In the genomic region with DNA sequence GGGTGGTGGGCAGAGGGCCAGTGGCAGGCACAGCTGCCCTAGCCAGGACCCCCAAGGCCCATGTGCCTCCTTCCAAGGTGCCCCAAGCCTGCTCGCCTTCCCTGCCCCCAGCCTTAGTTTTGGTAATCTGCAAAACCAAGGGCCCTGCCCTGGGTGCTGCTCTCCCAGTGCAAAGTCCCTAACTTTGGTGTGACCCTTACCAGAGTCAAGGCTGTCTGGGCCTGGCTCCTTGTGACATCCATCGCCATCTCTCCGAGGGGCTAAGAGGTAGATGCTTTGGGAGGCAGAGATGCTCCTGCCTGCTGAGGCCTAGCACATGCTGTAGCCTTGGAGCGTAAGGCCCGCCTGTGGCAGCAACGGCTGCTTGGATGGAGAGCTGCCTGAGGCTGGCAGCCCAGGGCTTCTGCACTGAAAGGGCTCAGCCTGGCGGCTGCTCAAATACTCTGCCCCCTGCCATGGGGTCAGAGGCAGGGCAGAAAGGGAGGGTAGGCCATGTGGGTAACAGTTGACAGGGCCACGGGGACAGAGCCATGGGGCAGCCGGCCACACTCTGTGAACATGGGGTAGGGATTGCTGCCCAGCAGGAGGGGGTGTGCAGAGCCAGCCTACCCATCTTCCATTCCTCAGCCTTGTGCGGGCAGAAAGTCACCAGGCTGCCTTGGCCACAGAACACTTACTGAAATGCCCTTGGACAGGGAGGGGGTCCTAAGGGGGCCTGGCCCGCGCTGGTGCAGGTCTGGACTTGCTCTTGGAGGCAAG, we compare ENCODE assay signal across 18 cellular contexts. TPM values are rescaled to one million over a fixed set of nuclear protein-coding genes. Genes with fewer than 3 reads are reported as not detected.
DNase-seq lines count a peak whose midpoint lies in the region; ATAC-seq and TF ChIP-seq lines count a peak whose summit lies in the region.
"Had no signal": no experiment of that assay in that cellular context is flagged by ENCODE, and none has a peak within 500 bp of the region (broad histone marks: within the 10 kb centered on the region; RNA-seq: fewer than 3 reads in every experiment).

No MANE protein-coding gene starts in this region.

- TF ChIP-seq CTCF in right lobe of liver (IDR thresholded peaks at IDR 0.05) (no peak), GM23338 (conservative IDR thresholded peaks at IDR 0.05; ENCODE audit: low read depth in 2 of 2) (no peak)

- no peaks in the 10 kb centered on the region for H3F3A ChIP-seq in GM23338 (replicated peaks; ENCODE audit: low read depth)

- 20% methylated on average over 1 of the region's 12 CpGs for WGBS in right lobe of liver (ENCODE audit: insufficient coverage, low coverage, low lambda C conversion rate, missing lambda C conversion rate)

- intact Hi-C loops in right lobe of liver (cut with DNase I): no loop called here
- intact Hi-C loops in posterior vena cava (cut with DNase I): no loop called here

- H3K27me3 ChIP-seq in right lobe of liver (no peaks in the 10 kb centered on the region), GM23338 (ENCODE audit: insufficient read depth) (no peaks in the 10 kb centered on the region)
- H3K27me3 ChIP-seq: MG63 had no signal

- no peaks in the 10 kb centered on the region for H3K9me3 Mint-ChIP-seq in GM23338

- H3K27ac ChIP-seq in right lobe of liver (peak overlapping the region in 2 of 3 donors; percentile 28 to 73), GM23338 (ENCODE audit: low read depth) (no peak overlapping the region)
- H3K27ac ChIP-seq: GM23248 had no signal

- no peaks in the 10 kb centered on the region for H3K36me3 Mint-ChIP-seq in GM23338 (ENCODE audit: low read depth)

- H3K9me3 ChIP-seq in right lobe of liver: no peaks in the 10 kb centered on the region
- H3K9me3 ChIP-seq: MG63 had no signal

- H3K4me3 ChIP-seq in right lobe of liver (peak overlapping the region in 1 of 3 donors; percentile 3), GM23338 (no peak overlapping the region)
- H3K4me3 ChIP-seq: GM23248, MG63 had no signal

- H3K4me1 Mint-ChIP-seq in GM23338: peaks cover 12% of the 10 kb centered on the region

- H3K9me2 ChIP-seq in GM23338 (ENCODE audit: insufficient read depth): no peaks in the 10 kb centered on the region

- no peaks in the 10 kb centered on the region for H3K27me3 Mint-ChIP-seq in GM23338 (ENCODE audit: insufficient read depth, low read depth, poor library complexity)

- DNase-seq in activated effector memory CD4-positive, alpha-beta T cell treated with anti-CD3 and anti-CD28 coated beads, Interleukin-2, amount 50 U/mL, for 16 hours: peak; percentile 58
- no peak for DNase-seq in activated effector memory CD4-positive, alpha-beta T cell treated with Interleukin-2 at 50 U/mL for 16 hours
- DNase-seq in NCI-H69 (lab: John Stamatoyannopoulos, UW) (peak; percentile 39), right lobe of liver (peak in 2 of 3 donors; percentile 88 to 89), posterior vena cava (ENCODE audit: low spot score) (peak; percentile 61), GM23338 (ENCODE audit: low spot score) (no peak), DMS153 treated with DMSO at 0.1 percent for 48 hours (lab: John Stamatoyannopoulos, UW; ENCODE audit: unreplicated experiment) (no peak), GOT3 (lab: John Stamatoyannopoulos, UW) (no peak)
- DNase-seq: DMS79 treated with DMSO at 0.1 percent for 48 hours, GDM1, GM23248, MG63, NCI-H1105, NCI-H187, NCI-H446, NCI-H748 treated with DMSO at 0.1 percent for 48 hours, SHP77 treated with DMSO at 0.1 percent for 48 hours had no signal

- H3K27ac Mint-ChIP-seq in GM23338: no peak overlapping the region

- peaks cover 0 to 79% (median 39%) of the 10 kb centered on the region in 4 donors for H3K4me1 ChIP-seq in right lobe of liver
- no peaks in the 10 kb centered on the region for H3K4me1 ChIP-seq in GM23338 (ENCODE audit: insufficient read depth)

- ATAC-seq in right lobe of liver: peak in 3 of 4 donors; percentile 47 to 58 (median 48)
- ATAC-seq in GM23338: no peak
- ATAC-seq: Panc1 had no signal

- H3K79me2 ChIP-seq in GM23338 (replicated peaks; ENCODE audit: insufficient read depth): no peaks in the 10 kb centered on the region

- no peak overlapping the region for H2AFZ ChIP-seq in GM23338
- H2AFZ ChIP-seq: GM23248 had no signal

- no peaks in the 10 kb centered on the region for H4K20me1 ChIP-seq in GM23338 (replicated peaks; ENCODE audit: insufficient read depth)

- H3K36me3 ChIP-seq in right lobe of liver (no peaks in the 10 kb centered on the region), GM23338 (ENCODE audit: insufficient read depth) (no peaks in the 10 kb centered on the region)
- H3K36me3 ChIP-seq: MG63 had no signal

- H3K4me3 Mint-ChIP-seq in GM23338: no peak overlapping the region

- TF ChIP-seq POLR2A in right lobe of liver (IDR thresholded peaks at IDR 0.05): no peak

- no peak overlapping the region for H3K4me2 ChIP-seq in GM23338

TF ChIP-seq in GM23338, 12 proteins besides CTCF, POLR2A, EP300 and RAD21 (continues in another document):
- no peak for TF ChIP-seq CREB1 (CRISPR knock-in tag; IDR thresholded peaks at IDR 0.05; ENCODE audit: low read depth)
- no peak for TF ChIP-seq EZH2 (IDR thresholded peaks at IDR 0.05; ENCODE audit: low read depth, unreplicated experiment)
- TF ChIP-seq ZNF114 (CRISPR knock-in tag; IDR thresholded peaks at IDR 0.05): no peak
- TF ChIP-seq ZNF331 (CRISPR knock-in tag; IDR thresholded peaks at IDR 0.05; ENCODE audit: low read depth): no peak
- TF ChIP-seq EZH2phosphoT487 (IDR thresholded peaks at IDR 0.05; ENCODE audit: unreplicated experiment): no peak
- TF ChIP-seq, protein P1, sequence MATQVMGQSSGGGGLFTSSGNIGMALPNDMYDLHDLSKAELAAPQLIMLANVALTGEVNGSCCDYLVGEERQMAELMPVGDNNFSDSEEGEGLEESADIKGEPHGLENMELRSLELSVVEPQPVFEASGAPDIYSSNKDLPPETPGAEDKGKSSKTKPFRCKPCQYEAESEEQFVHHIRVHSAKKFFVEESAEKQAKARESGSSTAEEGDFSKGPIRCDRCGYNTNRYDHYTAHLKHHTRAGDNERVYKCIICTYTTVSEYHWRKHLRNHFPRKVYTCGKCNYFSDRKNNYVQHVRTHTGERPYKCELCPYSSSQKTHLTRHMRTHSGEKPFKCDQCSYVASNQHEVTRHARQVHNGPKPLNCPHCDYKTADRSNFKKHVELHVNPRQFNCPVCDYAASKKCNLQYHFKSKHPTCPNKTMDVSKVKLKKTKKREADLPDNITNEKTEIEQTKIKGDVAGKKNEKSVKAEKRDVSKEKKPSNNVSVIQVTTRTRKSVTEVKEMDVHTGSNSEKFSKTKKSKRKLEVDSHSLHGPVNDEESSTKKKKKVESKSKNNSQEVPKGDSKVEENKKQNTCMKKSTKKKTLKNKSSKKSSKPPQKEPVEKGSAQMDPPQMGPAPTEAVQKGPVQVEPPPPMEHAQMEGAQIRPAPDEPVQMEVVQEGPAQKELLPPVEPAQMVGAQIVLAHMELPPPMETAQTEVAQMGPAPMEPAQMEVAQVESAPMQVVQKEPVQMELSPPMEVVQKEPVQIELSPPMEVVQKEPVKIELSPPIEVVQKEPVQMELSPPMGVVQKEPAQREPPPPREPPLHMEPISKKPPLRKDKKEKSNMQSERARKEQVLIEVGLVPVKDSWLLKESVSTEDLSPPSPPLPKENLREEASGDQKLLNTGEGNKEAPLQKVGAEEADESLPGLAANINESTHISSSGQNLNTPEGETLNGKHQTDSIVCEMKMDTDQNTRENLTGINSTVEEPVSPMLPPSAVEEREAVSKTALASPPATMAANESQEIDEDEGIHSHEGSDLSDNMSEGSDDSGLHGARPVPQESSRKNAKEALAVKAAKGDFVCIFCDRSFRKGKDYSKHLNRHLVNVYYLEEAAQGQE (IDR thresholded peaks at IDR 0.05; ENCODE audit: unreplicated experiment): no peak
- TF ChIP-seq JUNB (IDR thresholded peaks at IDR 0.05; ENCODE audit: unreplicated experiment): no peak
- no peak for TF ChIP-seq STAT1 (IDR thresholded peaks at IDR 0.05; ENCODE audit: unreplicated experiment)
- TF ChIP-seq NANOG (IDR thresholded peaks at IDR 0.05; ENCODE audit: borderline replicate concordance): no peak
- TF ChIP-seq POLR2AphosphoS5 (IDR thresholded peaks at IDR 0.05; ENCODE audit: low read depth): no peak

RNA-seq across cellular contexts. Expression of gene MYL7, which starts 17.9 kb away (rescaled TPM):
- total RNA-seq in right lobe of liver: 1 to 10 TPM in 1 of 6 experiments, not detected in 5; 2.0 TPM
- total RNA-seq in posterior vena cava: 1 to 10 TPM in 1 of 2 donors, not detected in 1; 1.4 TPM
- total RNA-seq in GM23338 (2014; rRNA removed; shearing (Covaris generic)): 2.4 TPM in 1 of 2 replicates, not detected in the other
- 4.8 and 8.3 TPM in 2 replicates for polyA plus RNA-seq in GM23338 (2016; fragmentation: Nextera tagmentation; extraction: Ambion mirVana)
- total RNA-seq: GM23248 had no signal
- polyA plus RNA-seq: GM23248 had no signal

RNA-seq across cellular contexts. Expression of gene GCK, which starts 30.2 kb away (rescaled TPM):
- 1 to 10 TPM in 4 of 6 experiments, under 1 TPM in 2; 0.50 to 5.9 (median 2.0) TPM for total RNA-seq in right lobe of liver
- under 1 TPM; 0.51 to 0.81 TPM for total RNA-seq in posterior vena cava
- 7.3 and 9.3 TPM in 2 replicates for total RNA-seq in GM23338 (2014; rRNA removed; shearing (Covaris generic))
- 6.1 and 7.7 TPM in 2 replicates for polyA plus RNA-seq in GM23338 (2016; fragmentation: Nextera tagmentation; extraction: Ambion mirVana)

RNA-seq across cellular contexts. Expression of gene POLD2, which starts 35.7 kb away (rescaled TPM):
- total RNA-seq in right lobe of liver: 10 to 100 TPM; 36.4 to 73.4 (median 57.3) TPM
- total RNA-seq in posterior vena cava: 10 to 100 TPM; 39.9 to 60.0 TPM
- total RNA-seq in GM23338 (2014; rRNA removed; shearing (Covaris generic)): 111 and 127 TPM in 2 replicates
- 101 and 108 TPM in 2 replicates for polyA plus RNA-seq in GM23338 (2016; fragmentation: Nextera tagmentation; extraction: Ambion mirVana)

RNA-seq across cellular contexts. Expression of gene YKT6, which starts 41.7 kb away (rescaled TPM):
- total RNA-seq in right lobe of liver (10 to 100 TPM; 15.0 to 23.8 (median 19.2) TPM), posterior vena cava (10 to 100 TPM; 56.7 to 71.8 TPM)
- total RNA-seq in GM23338 (2014; rRNA removed; shearing (Covaris generic)): 94.5 and 114 TPM in 2 replicates
- polyA plus RNA-seq in GM23338 (2016; fragmentation: Nextera tagmentation; extraction: Ambion mirVana): 29.2 and 33.5 TPM in 2 replicates

RNA-seq across cellular contexts. Expression of gene AEBP1, which starts 54.9 kb away (rescaled TPM):
- total RNA-seq in right lobe of liver (10 to 100 TPM in 4 of 6 experiments, 1 to 10 TPM in 2; 7.8 to 37.8 (median 14.3) TPM), posterior vena cava (100 to 1,000 TPM; 783 to 919 TPM)
- total RNA-seq in GM23338 (2014; rRNA removed; shearing (Covaris generic)): 36.7 and 42.0 TPM in 2 replicates
- polyA plus RNA-seq in GM23338 (2016; fragmentation: Nextera tagmentation; extraction: Ambion mirVana): 15.1 and 16.0 TPM in 2 replicates

Comparison
In these comparisons a context has a peak if more than half of its experiments do, and no peak if none do; other contexts are left out.
1. DNase-seq: peak in activated effector memory CD4-positive, alpha-beta T cell treated with anti-CD3 and anti-CD28 coated beads, Interleukin-2, amount 50 U/mL, for 16 hours (single experiment), NCI-H69 (single experiment), right lobe of liver (2 of 3) and posterior vena cava (single experiment); none in activated effector memory CD4-positive, alpha-beta T cell treated with Interleukin-2 at 50 U/mL for 16 hours (single experiment), GM23338 (single experiment), DMS153 treated with DMSO at 0.1 percent for 48 hours (single experiment) and GOT3 (single experiment).